In genomic region chr3:53837331-53837730, GRCh38 we compare ENCODE assay signal across 17 cellular contexts. TPM values are rescaled to one million over a fixed set of nuclear protein-coding genes. Genes with fewer than 3 reads are reported as not detected.
DNase-seq lines count a peak whose midpoint lies in the region; ATAC-seq and TF ChIP-seq lines count a peak whose summit lies in the region.
"Had no signal": no experiment of that assay in that cellular context is flagged by ENCODE, and none has a peak within 500 bp of the region (broad histone marks: within the 10 kb centered on the region; RNA-seq: fewer than 3 reads in every experiment).

No MANE protein-coding gene starts in this region.

- ATAC-seq in right cardiac atrium (peak; percentile 28 to 38), GM18873 (IDR thresholded peaks at IDR 0.05; ENCODE audit: low FRiP score, unreplicated experiment) (no peak)
- peak; percentile 84 for ATAC-seq in stimulated activated effector memory CD8-positive, alpha-beta T cell treated with anti-CD3 and anti-CD28 coated beads, Interleukin-12 subunit alpha, Interleukin-12 subunit beta, amount 100 ng/mL, for 72 hours

- H3K27ac ChIP-seq in right cardiac atrium (ENCODE audit: low read length) = no peak overlapping the region
- H3K27ac ChIP-seq in left ventricle myocardium inferior (replicated peaks) = no peak overlapping the region
- no peak overlapping the region for H3K27ac ChIP-seq in effector memory CD4-positive, alpha-beta T cell (ENCODE audit: insufficient read depth, low read length, poor library complexity, severe bottlenecking)

- no peak overlapping the region for H3K4me3 Mint-ChIP-seq in stimulated activated effector memory CD8-positive, alpha-beta T cell treated with anti-CD3 and anti-CD28 coated beads, Interleukin-12 subunit alpha, Interleukin-12 subunit beta, amount 100 ng/mL, for 72 hours
- H3K4me3 Mint-ChIP-seq: IgD-negative memory B cell had no signal

- no peaks in the 10 kb centered on the region for H3K36me3 ChIP-seq in left ventricle myocardium inferior
- no peaks in the 10 kb centered on the region for H3K36me3 ChIP-seq in effector memory CD4-positive, alpha-beta T cell (ENCODE audit: control insufficient read depth, insufficient read depth, low read length)

- H3K27me3 ChIP-seq in right cardiac atrium (ENCODE audit: control insufficient read depth, insufficient read depth) (no peaks in the 10 kb centered on the region), left ventricle myocardium inferior (ENCODE audit: low read depth) (no peaks in the 10 kb centered on the region)
- no peaks in the 10 kb centered on the region for H3K27me3 ChIP-seq in effector memory CD4-positive, alpha-beta T cell (replicated peaks; ENCODE audit: control insufficient read depth, insufficient read depth, low read length, poor library complexity, severe bottlenecking)

- H3K9me3 Mint-ChIP-seq in stimulated activated effector memory CD8-positive, alpha-beta T cell treated with anti-CD3 and anti-CD28 coated beads, Interleukin-12 subunit alpha, Interleukin-12 subunit beta, amount 100 ng/mL, for 72 hours = no peaks in the 10 kb centered on the region
- H3K9me3 Mint-ChIP-seq: IgD-negative memory B cell had no signal

- 79% methylated on average over 10 of the region's 10 CpGs for WGBS in right cardiac atrium

- DNase-seq in right cardiac atrium (no peak), left ventricle myocardium inferior (no peak), SW480 (ENCODE audit: low spot score) (peak; percentile 46), islet precursor cell (peak; percentile 34)
- no peak for DNase-seq in stimulated activated effector memory CD8-positive, alpha-beta T cell treated with anti-CD3 and anti-CD28 coated beads, Interleukin-12 subunit alpha, Interleukin-12 subunit beta, amount 100 ng/mL, for 72 hours (ENCODE audit: low spot score in 2 of 2)
- DNase-seq in effector memory CD4-positive, alpha-beta T cell = no peak
- DNase-seq: Caco-2, DMS153, EL, Kasumi-1, NCI-H1105, NCI-H1694, NCI-H2227 treated with DMSO at 0.1 percent for 48 hours, NCI-H524 had no signal

- intact Hi-C loops in right cardiac atrium (cut with DNase I) = no loop called here
- intact Hi-C loops in left ventricle myocardium inferior (cut with micrococcal nuclease) = no loop called here

- H3K4me1 ChIP-seq in right cardiac atrium (ENCODE audit: control insufficient read depth, insufficient read depth, low read length) (no peaks in the 10 kb centered on the region), left ventricle myocardium inferior (no peaks in the 10 kb centered on the region)
- H3K4me1 ChIP-seq in effector memory CD4-positive, alpha-beta T cell (ENCODE audit: control insufficient read depth, insufficient read depth, low read length, poor library complexity, severe bottlenecking) = no peaks in the 10 kb centered on the region

- TF ChIP-seq CTCF in left ventricle myocardium inferior (IDR thresholded peaks at IDR 0.05; ENCODE audit: borderline replicate concordance) = no peak

- H3K9me3 ChIP-seq in right cardiac atrium (ENCODE audit: control insufficient read depth, low read length) (no peaks in the 10 kb centered on the region), left ventricle myocardium inferior (replicated peaks) (no peaks in the 10 kb centered on the region)
- no peaks in the 10 kb centered on the region for H3K9me3 ChIP-seq in effector memory CD4-positive, alpha-beta T cell (ENCODE audit: control insufficient read depth, low read length)
- H3K9me3 ChIP-seq: Caco-2 had no signal

- no peaks in the 10 kb centered on the region for H3K36me3 Mint-ChIP-seq in stimulated activated effector memory CD8-positive, alpha-beta T cell treated with anti-CD3 and anti-CD28 coated beads, Interleukin-12 subunit alpha, Interleukin-12 subunit beta, amount 100 ng/mL, for 72 hours
- H3K36me3 Mint-ChIP-seq: CD4-positive, CD25-positive, alpha-beta regulatory T cell; IgD-negative memory B cell had no signal

- H3K4me1 Mint-ChIP-seq in stimulated activated effector memory CD8-positive, alpha-beta T cell treated with anti-CD3 and anti-CD28 coated beads, Interleukin-12 subunit alpha, Interleukin-12 subunit beta, amount 100 ng/mL, for 72 hours = peaks cover 5% of the 10 kb centered on the region
- H3K4me1 Mint-ChIP-seq: CD4-positive, CD25-positive, alpha-beta regulatory T cell; IgD-negative memory B cell had no signal

- H3K4me3 ChIP-seq in right cardiac atrium (ENCODE audit: low read length) = no peak overlapping the region
- H3K4me3 ChIP-seq in left ventricle myocardium inferior = no peak overlapping the region
- no peak overlapping the region for H3K4me3 ChIP-seq in effector memory CD4-positive, alpha-beta T cell (ENCODE audit: insufficient read depth, low read depth, low read length, poor library complexity, severe bottlenecking)

- H3K27ac Mint-ChIP-seq in stimulated activated effector memory CD8-positive, alpha-beta T cell treated with anti-CD3 and anti-CD28 coated beads, Interleukin-12 subunit alpha, Interleukin-12 subunit beta, amount 100 ng/mL, for 72 hours = no peak overlapping the region
- H3K27ac Mint-ChIP-seq: IgD-negative memory B cell had no signal

RNA-seq across cellular contexts. Expression of gene CHDH, which starts 8.9 kb away (rescaled TPM):
- 1 to 10 TPM; 4.6 to 8.2 (median 6.9) TPM for total RNA-seq in right cardiac atrium
- polyA plus RNA-seq in right cardiac atrium = 2.2 TPM
- total RNA-seq in left ventricle myocardium inferior = 3.7 TPM

RNA-seq across cellular contexts. Expression of gene IL17RB, which starts 9.0 kb away (rescaled TPM):
- total RNA-seq in right cardiac atrium = 1 to 10 TPM; 1.4 to 2.9 (median 2.2) TPM
- 1.3 TPM for polyA plus RNA-seq in right cardiac atrium
- total RNA-seq in left ventricle myocardium inferior = 0.47 TPM

RNA-seq across cellular contexts. Expression of gene ACTR8, which starts 44.6 kb away (rescaled TPM):
- total RNA-seq in right cardiac atrium (10 to 100 TPM; 31.5 to 47.9 (median 36.9) TPM), left ventricle myocardium inferior (33.2 TPM)
- 13.4 TPM for polyA plus RNA-seq in right cardiac atrium

RNA-seq across cellular contexts. Expression of gene SELENOK, which starts 54.3 kb away (rescaled TPM):
- total RNA-seq in right cardiac atrium (100 to 1,000 TPM in 2 of 4 donors, 10 to 100 TPM in 2; 86.9 to 115 (median 101) TPM), left ventricle myocardium inferior (126 TPM)
- 187 TPM for polyA plus RNA-seq in right cardiac atrium

Comparison
In these comparisons a context has a peak if more than half of its experiments do, and no peak if none do; other contexts are left out.
1. DNase-seq: peak in SW480 (single experiment) and islet precursor cell (single experiment); none in right cardiac atrium (0 of 3), left ventricle myocardium inferior (single experiment), stimulated activated effector memory CD8-positive, alpha-beta T cell treated with anti-CD3 and anti-CD28 coated beads, Interleukin-12 subunit alpha, Interleukin-12 subunit beta, amount 100 ng/mL, for 72 hours (0 of 2) and effector memory CD4-positive, alpha-beta T cell (0 of 3).